20 cellular contexts compared by ENCODE assay signal in the genomic region with DNA sequence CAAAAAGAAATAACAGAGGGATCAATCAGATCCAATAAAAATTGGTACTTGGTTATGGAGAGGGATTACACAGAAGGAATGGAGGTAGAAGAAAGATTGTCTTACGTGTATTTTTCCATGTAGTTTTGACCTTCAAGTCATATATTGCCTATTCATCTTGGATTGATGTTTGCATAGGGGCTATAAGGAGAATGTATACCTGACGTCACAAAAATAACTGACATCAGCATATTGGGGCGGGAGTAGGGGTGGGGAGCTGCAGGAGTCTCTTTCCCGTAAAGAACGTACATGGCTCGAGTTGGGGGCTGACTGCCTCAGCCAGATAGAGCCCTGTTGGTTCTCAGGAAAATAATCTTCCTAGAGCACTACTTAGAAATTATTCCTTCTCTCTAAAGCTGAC. TPM values are rescaled to one million over a fixed set of nuclear protein-coding genes. Genes with fewer than 3 reads are reported as not detected.
A peak's percentile ranks its signal among the peaks of the same experiment; 100 is the strongest.
DNase-seq lines count a peak whose midpoint lies in the region; ATAC-seq, FAIRE-seq and TF ChIP-seq lines count a peak whose summit lies in the region.
"Had no signal": no experiment of that assay in that cellular context is flagged by ENCODE, and none has a peak within 500 bp of the region (broad histone marks: within the 10 kb centered on the region; RNA-seq: fewer than 3 reads in every experiment).

No MANE protein-coding gene starts in this region.

- TF ChIP-seq CTCF in HL-60 (IDR thresholded peaks at IDR 0.05; ENCODE audit: insufficient read depth, low read length): no peak
- TF ChIP-seq CTCF in K562 (IDR thresholded peaks at IDR 0.05 in 2 of 3, conservative IDR thresholded peaks at IDR 0.05 in 1 of 3; ENCODE audit: insufficient read depth in 2 of 3, low read depth in 1 of 3, low read length in 3 of 3): no peak
- no peak for TF ChIP-seq CTCF in gastrocnemius medialis (IDR thresholded peaks at IDR 0.05 in 4 of 5, conservative IDR thresholded peaks at IDR 0.05 in 1 of 5)
- TF ChIP-seq CTCF in Peyer's patch (IDR thresholded peaks at IDR 0.05): no peak

- BruUV-seq in K562 (replicated peaks; lab: Mats Ljungman, UMichigan): no TSS peak

- intact Hi-C loops in K562 (cut with micrococcal nuclease): no loop called here
- intact Hi-C loops in gastrocnemius medialis (cut with DNase I; ENCODE audit: low total_unique reads): no loop called here

- H3K4me1 ChIP-seq in K562 (replicated peaks in 1 of 2; ENCODE audit: control insufficient read depth in 2 of 2, insufficient read depth in 2 of 2, low read length in 2 of 2): peaks cover 29 to 35% of the 10 kb centered on the region in 2 experiments
- peaks cover 0 to 13% of the 10 kb centered on the region in 2 donors for H3K4me1 ChIP-seq in gastrocnemius medialis
- H3K4me1 ChIP-seq in Peyer's patch: peaks cover 0 to under 1% (median 0%) of the 10 kb centered on the region in 4 donors

- no peak for TF ChIP-seq EP300 in K562 (IDR thresholded peaks at IDR 0.05; ENCODE audit: low read length)

- H3K36me3 ChIP-seq in K562 (ENCODE audit: control insufficient read depth, insufficient read depth, low read length) (no peaks in the 10 kb centered on the region), gastrocnemius medialis (no peaks in the 10 kb centered on the region), Peyer's patch (no peaks in the 10 kb centered on the region)

- H3K4me3 ChIP-seq in HL-60 (replicated peaks; ENCODE audit: insufficient read depth, low read length) (no peak overlapping the region), K562 (no peak overlapping the region), gastrocnemius medialis (no peak overlapping the region), Peyer's patch (no peak overlapping the region)

- WGBS in K562 (ENCODE audit: insufficient coverage, low coverage, missing lambda C conversion rate): 58% methylated on average over 6 of the region's 6 CpGs

- H3K4me1 Mint-ChIP-seq in activated T-cell treated with anti-CD3 and anti-CD28 coated beads, Interleukin-2, amount 50 U/mL, for 72 hours (ENCODE audit: low read depth): peaks cover 82% of the 10 kb centered on the region
- peaks cover 54% of the 10 kb centered on the region for H3K4me1 Mint-ChIP-seq in activated T-cell treated with anti-CD3 and anti-CD28 coated beads, Interleukin-2, amount 50 U/mL, for 24 hours (ENCODE audit: low read depth)

- H2AFZ ChIP-seq in K562 (ENCODE audit: low read depth, low read length): peak overlapping the region; percentile 30; the same call in 1 of the 2 replicates

- TF ChIP-seq POLR2A in K562 (conservative IDR thresholded peaks at IDR 0.05) (no peak), gastrocnemius medialis (IDR thresholded peaks at IDR 0.05) (no peak), Peyer's patch (IDR thresholded peaks at IDR 0.05) (no peak)

- no peak for TF ChIP-seq RAD21 in K562 (CRISPR knock-in tag; conservative IDR thresholded peaks at IDR 0.05 in 1 of 2, IDR thresholded peaks at IDR 0.05 in 1 of 2)

- H3K4me2 ChIP-seq in K562 (ENCODE audit: insufficient read depth, low read length): no peak overlapping the region

- H3K9me3 ChIP-seq in K562 (replicated peaks; ENCODE audit: control insufficient read depth, insufficient read depth, low read depth, low read length) (no peaks in the 10 kb centered on the region), gastrocnemius medialis (no peaks in the 10 kb centered on the region), Peyer's patch (no peaks in the 10 kb centered on the region)
- H3K9me3 ChIP-seq: Caco-2 had no signal

- CTCF ChIA-PET in K562 (lab: Yijun Ruan, JAX; ENCODE audit: low intra/inter-chr PET ratio): no interaction called here

- no peaks in the 10 kb centered on the region for H3K27me3 Mint-ChIP-seq in activated T-cell treated with anti-CD3 and anti-CD28 coated beads, Interleukin-2, amount 50 U/mL, for 72 hours (ENCODE audit: low read depth)
- no peaks in the 10 kb centered on the region for H3K27me3 Mint-ChIP-seq in activated T-cell treated with anti-CD3 and anti-CD28 coated beads, Interleukin-2, amount 50 U/mL, for 24 hours
- H3K27me3 Mint-ChIP-seq: CD4-positive, CD25-positive, alpha-beta regulatory T cell had no signal

- H3K9ac ChIP-seq in K562 (ENCODE audit: insufficient read depth in 1 of 2, low read depth in 2 of 2, low read length in 2 of 2): peak overlapping the region in 1 of 2 experiments; percentile 47; a peak in 2 of 4 replicates

- no peak for ATAC-seq in activated T-cell treated with anti-CD3 and anti-CD28 coated beads, Interleukin-2, amount 50 U/mL, for 72 hours (replicated peaks in 1 of 2)
- ATAC-seq in K562 (no peak), gastrocnemius medialis (no peak), GM18520 (IDR thresholded peaks at IDR 0.05; ENCODE audit: unreplicated experiment) (no peak)

- FAIRE-seq in K562 (lab: Jason Lieb, UNC): no peak
- FAIRE-seq: RCC 7860 had no signal

- H3K36me3 Mint-ChIP-seq in activated T-cell treated with anti-CD3 and anti-CD28 coated beads, Interleukin-2, amount 50 U/mL, for 72 hours (ENCODE audit: insufficient read depth in 2 of 2): peaks cover 3 to 8% of the 10 kb centered on the region in 2 donors
- H3K36me3 Mint-ChIP-seq in activated T-cell treated with anti-CD3 and anti-CD28 coated beads, Interleukin-2, amount 50 U/mL, for 24 hours (ENCODE audit: low read depth): no peaks in the 10 kb centered on the region

- POLR2A ChIA-PET in K562 (lab: Yijun Ruan, JAX): no interaction called here

- DNase-seq in activated T-cell treated with anti-CD3 and anti-CD28 coated beads, Interleukin-2, amount 50 U/mL, for 72 hours: no peak
- no peak for DNase-seq in activated T-cell treated with anti-CD3 and anti-CD28 coated beads, Interleukin-2, amount 50 U/mL, for 24 hours
- DNase-seq in HL-60 (ENCODE audit: low read depth in 1 of 2, low spot score in 1 of 2) (no peak), K562 (ENCODE audit: extremely low read depth in 1 of 4, low spot score in 3 of 4) (peak in 1 of 4 experiments; percentile 45), gastrocnemius medialis (no peak), Peyer's patch (no peak), NCI-H1105 (lab: John Stamatoyannopoulos, UW) (no peak)
- DNase-seq: Caco-2; CD4-positive, CD25-positive, alpha-beta regulatory T cell; DMS153; EL; GOT3; Kasumi-1; NCI-H1105 treated with DMSO at 0.1 percent for 48 hours; NCI-H1694 treated with DMSO at 0.1 percent for 48 hours; NCI-H2107; NCI-H226; NCI-H524 treated with DMSO at 0.1 percent for 48 hours had no signal

- in situ Hi-C loops in K562 (cut with MboI) (no loop called here), gastrocnemius medialis (cut with MboI; ENCODE audit: low sequenced_read_pairs in 4 of 4) (no loop called here)

- H3K79me2 ChIP-seq in K562 (ENCODE audit: control insufficient read depth, insufficient read depth, low read length): no peaks in the 10 kb centered on the region

- peaks cover 0 to 3% of the 10 kb centered on the region in 2 donors for H3K9me3 Mint-ChIP-seq in activated T-cell treated with anti-CD3 and anti-CD28 coated beads, Interleukin-2, amount 50 U/mL, for 72 hours
- no peaks in the 10 kb centered on the region for H3K9me3 Mint-ChIP-seq in activated T-cell treated with anti-CD3 and anti-CD28 coated beads, Interleukin-2, amount 50 U/mL, for 24 hours
- H3K9me3 Mint-ChIP-seq: CD4-positive, CD25-positive, alpha-beta regulatory T cell had no signal

- peak overlapping the region; percentile 61; the same call in 1 of the 2 replicates for H3K27ac ChIP-seq in HL-60 (replicated peaks)
- H3K27ac ChIP-seq in K562 (ENCODE audit: extremely low read depth, low read depth, low read length): no peak overlapping the region
- peak overlapping the region; percentile 37 to 81 (median 54) for H3K27ac ChIP-seq in gastrocnemius medialis
- H3K27ac ChIP-seq in Peyer's patch: no peak overlapping the region

- no peaks in the 10 kb centered on the region for H4K20me1 ChIP-seq in K562 (replicated peaks; ENCODE audit: control insufficient read depth, insufficient read depth, low read length)

- H3K4me3 Mint-ChIP-seq in activated T-cell treated with anti-CD3 and anti-CD28 coated beads, Interleukin-2, amount 50 U/mL, for 72 hours: no peak overlapping the region
- H3K4me3 Mint-ChIP-seq in activated T-cell treated with anti-CD3 and anti-CD28 coated beads, Interleukin-2, amount 50 U/mL, for 24 hours: no peak overlapping the region

- H3K9me1 ChIP-seq in K562 (ENCODE audit: control insufficient read depth, insufficient read depth, low read length): no peaks in the 10 kb centered on the region

- H3K27me3 ChIP-seq in HL-60 (ENCODE audit: insufficient read depth, poor library complexity, severe bottlenecking): no peaks in the 10 kb centered on the region
- no peaks in the 10 kb centered on the region; a peak in 1 of 5 replicates for H3K27me3 ChIP-seq in K562 (ENCODE audit: control insufficient read depth in 2 of 2, insufficient read depth in 2 of 2, low read length in 2 of 2)
- H3K27me3 ChIP-seq in gastrocnemius medialis: no peaks in the 10 kb centered on the region
- no peaks in the 10 kb centered on the region for H3K27me3 ChIP-seq in Peyer's patch

- H3K27ac Mint-ChIP-seq in activated T-cell treated with anti-CD3 and anti-CD28 coated beads, Interleukin-2, amount 50 U/mL, for 72 hours: peak overlapping the region; percentile 84
- H3K27ac Mint-ChIP-seq in activated T-cell treated with anti-CD3 and anti-CD28 coated beads, Interleukin-2, amount 50 U/mL, for 24 hours: no peak overlapping the region
- H3K27ac Mint-ChIP-seq: CD4-positive, CD25-positive, alpha-beta regulatory T cell had no signal

RNA-seq across cellular contexts. Expression of a gene that starts 5.9 kb away (rescaled TPM):
- 100 to 1,000 TPM; 604 to 721 TPM for total RNA-seq in activated T-cell treated with anti-CD3 and anti-CD28 coated beads, Interleukin-2, amount 50 U/mL, for 72 hours
- total RNA-seq in K562 (2011; cell fraction: chromatin; rRNA removed; ENCODE audit: low replicate concordance): 29.3 and 88.9 TPM in 2 replicates
- 101 and 110 TPM in 2 replicates for total RNA-seq in K562 (2011; cell fraction: nucleolus; rRNA removed)
- 63.1 TPM in 2 replicates for total RNA-seq in K562 (2011; cell fraction: nucleoplasm; rRNA removed)
- 49.9 and 69.9 TPM in 2 replicates for total RNA-seq in K562 (2014; rRNA removed)
- 10.0 and 11.7 TPM in 2 replicates for total RNA-seq in K562 (2014; rRNA removed; fragmentation: Illumina TruSeq; extraction: Trizol)
- total RNA-seq in K562 (2015; rRNA removed; fragmentation: Illumina TruSeq; extraction: Trizol): 34.8 and 36.0 TPM in 2 replicates
- 93.5 and 99.9 TPM in 2 replicates for total RNA-seq in K562 (2021)
- polyA plus RNA-seq in K562 (2011; rRNA removed): 22.4 and 30.8 TPM in 2 replicates
- 31.2 and 60.1 TPM in 2 replicates for polyA plus RNA-seq in K562 (2011; cell fraction: cytosol; rRNA removed)
- polyA plus RNA-seq in K562 (2011; cell fraction: nucleus; rRNA removed): 42.7 and 71.3 TPM in 2 replicates
- 74.8 and 95.4 TPM in 2 replicates for polyA plus RNA-seq in K562 (2012)
- 36.4 and 61.7 TPM in 2 replicates for polyA plus RNA-seq in K562 (2014; fragmentation: Illumina TruSeq; extraction: Trizol)
- 1 to 10 TPM in 1 of 2 experiments, under 1 TPM in 1; 0.92 to 1.1 TPM for polyA plus RNA-seq in K562 (2014; fragmentation: Nextera tagmentation; extraction: Ambion mirVana)
- 49.1 and 50.3 TPM in 2 replicates for polyA plus RNA-seq in K562 (2014; rRNA removed)
- polyA minus RNA-seq in K562 (2011; rRNA and poly(A)+ RNA removed): 12.3 and 17.9 TPM in 2 replicates
- polyA minus RNA-seq in K562 (2011; cell fraction: cytosol; rRNA and poly(A)+ RNA removed): 47.5 and 65.9 TPM in 2 replicates
- polyA minus RNA-seq in K562 (2011; cell fraction: nucleus; rRNA and poly(A)+ RNA removed): 24.6 and 32.0 TPM in 2 replicates
- total RNA-seq in gastrocnemius medialis: 100 to 1,000 TPM in 3 of 4 donors, 10 to 100 TPM in 1; 76.7 to 159 (median 118) TPM
- total RNA-seq in Peyer's patch: 10 to 100 TPM; 53.6 to 76.7 (median 70.1) TPM

RNA-seq across cellular contexts. Expression of a gene that starts 21.8 kb away (rescaled TPM):
- 10 to 100 TPM; 68.3 to 81.5 TPM for total RNA-seq in activated T-cell treated with anti-CD3 and anti-CD28 coated beads, Interleukin-2, amount 50 U/mL, for 72 hours
- 3.7 and 18.5 TPM in 2 replicates for total RNA-seq in K562 (2011; cell fraction: chromatin; rRNA removed; ENCODE audit: low replicate concordance)
- total RNA-seq in K562 (2011; cell fraction: nucleolus; rRNA removed): 5.1 and 10.8 TPM in 2 replicates
- total RNA-seq in K562 (2011; cell fraction: nucleoplasm; rRNA removed): 3.3 and 6.0 TPM in 2 replicates
- 0.86 and 1.6 TPM in 2 replicates for total RNA-seq in K562 (2014; rRNA removed)
- total RNA-seq in K562 (2014; rRNA removed; fragmentation: Illumina TruSeq; extraction: Trizol): 0.73 and 1.1 TPM in 2 replicates
- 0.72 and 1.1 TPM in 2 replicates for total RNA-seq in K562 (2015; rRNA removed; fragmentation: Illumina TruSeq; extraction: Trizol)
- 1.3 and 2.6 TPM in 2 replicates for total RNA-seq in K562 (2021)
- polyA plus RNA-seq in K562 (2011; rRNA removed): 0.38 and 1.0 TPM in 2 replicates
- 0.83 and 1.2 TPM in 2 replicates for polyA plus RNA-seq in K562 (2011; cell fraction: cytosol; rRNA removed)
- polyA plus RNA-seq in K562 (2011; cell fraction: nucleus; rRNA removed): 4.8 and 6.6 TPM in 2 replicates
- 1.1 and 2.8 TPM in 2 replicates for polyA plus RNA-seq in K562 (2012)
- 0.55 and 0.66 TPM in 2 replicates for polyA plus RNA-seq in K562 (2014; fragmentation: Illumina TruSeq; extraction: Trizol)
- polyA plus RNA-seq in K562 (2014; fragmentation: Nextera tagmentation; extraction: Ambion mirVana): under 1 TPM; 0.82 to 0.91 TPM
- 0.78 and 2.5 TPM in 2 replicates for polyA plus RNA-seq in K562 (2014; rRNA removed)
- 0.14 and 0.45 TPM in 2 replicates for polyA minus RNA-seq in K562 (2011; rRNA and poly(A)+ RNA removed)
- 0.86 and 2.5 TPM in 2 replicates for polyA minus RNA-seq in K562 (2011; cell fraction: cytosol; rRNA and poly(A)+ RNA removed)
- polyA minus RNA-seq in K562 (2011; cell fraction: nucleus; rRNA and poly(A)+ RNA removed): 4.0 and 4.3 TPM in 2 replicates
- 10 to 100 TPM in 2 of 4 donors, 1 to 10 TPM in 2; 5.3 to 13.5 (median 10.1) TPM for total RNA-seq in gastrocnemius medialis
- 10 to 100 TPM in 3 of 4 donors, 1 to 10 TPM in 1; 4.7 to 37.1 (median 20.5) TPM for total RNA-seq in Peyer's patch

RNA-seq across cellular contexts. Expression of a gene that starts 40.6 kb away (rescaled TPM):
- total RNA-seq in activated T-cell treated with anti-CD3 and anti-CD28 coated beads, Interleukin-2, amount 50 U/mL, for 72 hours: 100 to 1,000 TPM; 159 to 190 TPM
- 447 and 1,128 TPM in 2 replicates for total RNA-seq in K562 (2011; cell fraction: chromatin; rRNA removed; ENCODE audit: low replicate concordance)
- total RNA-seq in K562 (2011; cell fraction: nucleolus; rRNA removed): 692 and 704 TPM in 2 replicates
- total RNA-seq in K562 (2011; cell fraction: nucleoplasm; rRNA removed): 460 and 506 TPM in 2 replicates
- total RNA-seq in K562 (2014; rRNA removed) (35.0 and 53.7 TPM in 2 replicates), K562 (2014; rRNA removed; fragmentation: Illumina TruSeq; extraction: Trizol) (20.6 and 25.0 TPM in 2 replicates), K562 (2015; rRNA removed; fragmentation: Illumina TruSeq; extraction: Trizol) (43.3 and 43.4 TPM in 2 replicates), K562 (2021) (116 and 151 TPM in 2 replicates), gastrocnemius medialis (100 to 1,000 TPM in 2 of 4 donors, 10 to 100 TPM in 2; 56.8 to 124 (median 92.4) TPM), Peyer's patch (100 to 1,000 TPM in 3 of 4 donors, 10 to 100 TPM in 1; 76.2 to 188 (median 141) TPM)
- polyA plus RNA-seq in K562 (2011; rRNA removed) (71.7 and 195 TPM in 2 replicates), K562 (2014; fragmentation: Illumina TruSeq; extraction: Trizol) (130 and 131 TPM in 2 replicates), K562 (2014; fragmentation: Nextera tagmentation; extraction: Ambion mirVana) (10 to 100 TPM in 1 of 2 experiments, 1 to 10 TPM in 1; 7.3 to 13.7 TPM), K562 (2014; rRNA removed) (114 and 121 TPM in 2 replicates)
- polyA plus RNA-seq in K562 (2011; cell fraction: cytosol; rRNA removed): 119 and 133 TPM in 2 replicates
- 1,870 and 1,995 TPM in 2 replicates for polyA plus RNA-seq in K562 (2011; cell fraction: nucleus; rRNA removed)
- 92.0 and 210 TPM in 2 replicates for polyA plus RNA-seq in K562 (2012)
- polyA minus RNA-seq in K562 (2011; rRNA and poly(A)+ RNA removed): 30.7 and 41.4 TPM in 2 replicates
- 71.5 and 84.4 TPM in 2 replicates for polyA minus RNA-seq in K562 (2011; cell fraction: cytosol; rRNA and poly(A)+ RNA removed)
- polyA minus RNA-seq in K562 (2011; cell fraction: nucleus; rRNA and poly(A)+ RNA removed): 264 and 379 TPM in 2 replicates

Comparison
In these comparisons a context has a peak if more than half of its experiments do, and no peak if none do; other contexts are left out.
1. H3K27ac ChIP-seq: peak in HL-60 (single experiment) and gastrocnemius medialis (4 of 4); none in K562 (single experiment) and Peyer's patch (0 of 4).